Comparison of ENCODE assay signal across 39 cellular contexts in genomic region chr2:187627153-187627552, GRCh38.
"Had no signal": no experiment of that assay in that cellular context is flagged by ENCODE, and none has a peak within 500 bp of the region (broad histone marks: within the 10 kb centered on the region; RNA-seq: fewer than 3 reads in every experiment).

No MANE protein-coding gene starts in this region.

- FAIRE-seq: astrocyte, bronchial epithelial cell, colon had no signal

- H3K4me3 ChIP-seq: adrenal gland, ascending aorta, body of pancreas, breast epithelium, cardiac muscle cell had no signal

- H3K4me3 Mint-ChIP-seq: activated naive CD4-positive, alpha-beta T cell treated with anti-CD3 and anti-CD28 coated beads for 36 hours; activated naive CD4-positive, alpha-beta T cell treated with anti-CD3 and anti-CD28 coated beads, Interleukin-2, amount 10 ng/mL, durations not matched to agents 7 days and 5 days; activated naive CD4-positive, alpha-beta T cell treated with anti-CD3 and anti-CD28 coated beads, Interleukin-2, amount 50 U/mL, for 24 hours; activated naive CD8-positive, alpha-beta T cell; activated naive CD8-positive, alpha-beta T cell treated with anti-CD3 and anti-CD28 coated beads for 36 hours; activated naive CD8-positive, alpha-beta T cell treated with anti-CD3 and anti-CD28 coated beads, Interleukin-2, amount 10 ng/mL, durations not matched to agents 7 days and 5 days; activated naive CD8-positive, alpha-beta T cell treated with anti-CD3 and anti-CD28 coated beads, Interleukin-2, amount 50 U/mL, for 24 hours; activated T-cell treated with anti-CD3 and anti-CD28 coated beads, Interleukin-2, amount 50 U/mL, for 24 hours; activated T-cell treated with anti-CD3 and anti-CD28 coated beads, Interleukin-2, amount 50 U/mL, for 4 hours; activated T-cell treated with anti-CD3 and anti-CD28 coated beads, Interleukin-2, amount 50 U/mL, for 72 hours; activated T-helper 17 cell treated with anti-CD3 and anti-CD28 coated beads, Interleukin-2, amount 50 U/mL, for 72 hours; brain; central memory CD8-positive, alpha-beta T cell had no signal

- DNase-seq: activated effector memory CD4-positive, alpha-beta T cell treated with anti-CD3 and anti-CD28 coated beads, Interleukin-2, amount 50 U/mL, for 16 hours; activated effector memory CD4-positive, alpha-beta T cell treated with Interleukin-2 at 50 U/mL for 16 hours; activated gamma-delta T cell; activated gamma-delta T cell treated with Interleukin-2 at 50 U/mL for 16 hours; activated naive CD4-positive, alpha-beta T cell; activated naive CD4-positive, alpha-beta T cell treated with anti-CD3 and anti-CD28 coated beads for 36 hours; activated naive CD4-positive, alpha-beta T cell treated with anti-CD3 and anti-CD28 coated beads, Interleukin-2, amount 10 ng/mL, durations not matched to agents 7 days and 5 days; activated naive CD4-positive, alpha-beta T cell treated with anti-CD3 and anti-CD28 coated beads, Interleukin-2, amount 50 U/mL, for 16 hours; activated naive CD4-positive, alpha-beta T cell treated with Interleukin-2 at 50 U/mL for 16 hours; activated naive CD8-positive, alpha-beta T cell treated with anti-CD3 and anti-CD28 coated beads for 36 hours; activated naive CD8-positive, alpha-beta T cell treated with anti-CD3 and anti-CD28 coated beads, Interleukin-2, amount 10 ng/mL, durations not matched to agents 7 days and 5 days; activated naive CD8-positive, alpha-beta T cell treated with anti-CD3 and anti-CD28 coated beads, Interleukin-2, amount 50 U/mL, for 24 hours; activated T-cell treated with anti-CD3 and anti-CD28 coated beads, Interleukin-2, amount 50 U/mL, for 24 hours; activated T-cell treated with anti-CD3 and anti-CD28 coated beads, Interleukin-2, amount 50 U/mL, for 4 hours; activated T-cell treated with anti-CD3 and anti-CD28 coated beads, Interleukin-2, amount 50 U/mL, for 48 hours; activated T-cell treated with anti-CD3 and anti-CD28 coated beads, Interleukin-2, amount 50 U/mL, for 72 hours; adrenal gland; amniotic stem cell; amygdala; anterior cingulate cortex; aorta; body of pancreas; brain microvascular endothelial cell; caudate nucleus; central memory CD4-positive, alpha-beta T cell; cerebellar nuclear complex had no signal

- H3K9me3 Mint-ChIP-seq: activated naive CD4-positive, alpha-beta T cell treated with anti-CD3 and anti-CD28 coated beads, Interleukin-2, amount 10 ng/mL, durations not matched to agents 7 days and 5 days; activated naive CD4-positive, alpha-beta T cell treated with anti-CD3 and anti-CD28 coated beads, Interleukin-2, amount 50 U/mL, for 24 hours; activated T-helper 2 cell treated with anti-CD3 and anti-CD28 coated beads, Interferon-gamma antibody, Interleukin-2, Interleukin-4, amounts not matched to agents 10 μg/mL and 5 μg/mL and 100 μg/mL, durations not matched to agents 14 hours and 24 hours and 36 hours had no signal

- ATAC-seq: activated naive CD4-positive, alpha-beta T cell treated with anti-CD3 and anti-CD28 coated beads, Interleukin-2, amount 50 U/mL, for 72 hours; activated naive CD8-positive, alpha-beta T cell treated with anti-CD3 and anti-CD28 coated beads, Interleukin-2, amount 50 U/mL, for 24 hours; activated T-cell treated with anti-CD3 and anti-CD28 coated beads, Interleukin-2, amount 50 U/mL, for 4 hours; activated T-cell treated with anti-CD3 and anti-CD28 coated beads, Interleukin-2, amount 50 U/mL, for 72 hours; activated T-helper 17 cell treated with anti-CD3 and anti-CD28 coated beads, Interleukin-2, amount 50 U/mL, for 72 hours; body of pancreas had no signal

- H3K27me3 Mint-ChIP-seq: activated naive CD4-positive, alpha-beta T cell treated with anti-CD3 and anti-CD28 coated beads, Interleukin-2, amount 10 ng/mL, durations not matched to agents 7 days and 5 days; activated naive CD4-positive, alpha-beta T cell treated with anti-CD3 and anti-CD28 coated beads, Interleukin-2, amount 50 U/mL, for 24 hours; activated naive CD8-positive, alpha-beta T cell; activated naive CD8-positive, alpha-beta T cell treated with anti-CD3 and anti-CD28 coated beads for 36 hours; activated naive CD8-positive, alpha-beta T cell treated with anti-CD3 and anti-CD28 coated beads, Interleukin-2, amount 10 ng/mL, durations not matched to agents 7 days and 5 days; activated naive CD8-positive, alpha-beta T cell treated with anti-CD3 and anti-CD28 coated beads, Interleukin-2, amount 50 U/mL, for 24 hours; activated T-cell treated with anti-CD3 and anti-CD28 coated beads, Interleukin-2, amount 50 U/mL, for 24 hours; activated T-helper 17 cell treated with anti-CD3 and anti-CD28 coated beads, Interleukin-2, amount 50 U/mL, for 72 hours; brain; central memory CD8-positive, alpha-beta T cell had no signal

- H3K36me3 ChIP-seq: adrenal gland, ascending aorta, brain microvascular endothelial cell, breast epithelium, cardiac muscle cell had no signal

- H3K9me3 ChIP-seq: adrenal gland, body of pancreas had no signal

- H3K4me1 Mint-ChIP-seq: activated naive CD4-positive, alpha-beta T cell treated with anti-CD3 and anti-CD28 coated beads, Interleukin-2, amount 10 ng/mL, durations not matched to agents 7 days and 5 days; activated naive CD4-positive, alpha-beta T cell treated with anti-CD3 and anti-CD28 coated beads, Interleukin-2, amount 50 U/mL, for 24 hours; activated naive CD8-positive, alpha-beta T cell treated with anti-CD3 and anti-CD28 coated beads for 36 hours; activated naive CD8-positive, alpha-beta T cell treated with anti-CD3 and anti-CD28 coated beads, Interleukin-2, amount 10 ng/mL, durations not matched to agents 7 days and 5 days; activated naive CD8-positive, alpha-beta T cell treated with anti-CD3 and anti-CD28 coated beads, Interleukin-2, amount 50 U/mL, for 24 hours; activated T-helper 17 cell treated with anti-CD3 and anti-CD28 coated beads, Interleukin-2, amount 50 U/mL, for 72 hours; brain; central memory CD8-positive, alpha-beta T cell had no signal

- H3K4me1 ChIP-seq: adrenal gland, ascending aorta, body of pancreas, breast epithelium had no signal

- H3K27me3 ChIP-seq: adrenal gland, ascending aorta, body of pancreas, brain microvascular endothelial cell, breast epithelium, cardiac muscle cell had no signal

- H3K27ac Mint-ChIP-seq: activated naive CD4-positive, alpha-beta T cell treated with anti-CD3 and anti-CD28 coated beads for 36 hours; activated naive CD4-positive, alpha-beta T cell treated with anti-CD3 and anti-CD28 coated beads, Interleukin-2, amount 10 ng/mL, durations not matched to agents 7 days and 5 days; activated naive CD4-positive, alpha-beta T cell treated with anti-CD3 and anti-CD28 coated beads, Interleukin-2, amount 50 U/mL, for 24 hours; activated naive CD4-positive, alpha-beta T cell treated with anti-CD3 and anti-CD28 coated beads, Interleukin-2, amount 50 U/mL, for 72 hours; activated naive CD8-positive, alpha-beta T cell; activated naive CD8-positive, alpha-beta T cell treated with anti-CD3 and anti-CD28 coated beads for 36 hours; activated naive CD8-positive, alpha-beta T cell treated with anti-CD3 and anti-CD28 coated beads, Interleukin-2, amount 10 ng/mL, durations not matched to agents 7 days and 5 days; activated naive CD8-positive, alpha-beta T cell treated with anti-CD3 and anti-CD28 coated beads, Interleukin-2, amount 50 U/mL, for 24 hours; activated T-cell treated with anti-CD3 and anti-CD28 coated beads, Interleukin-2, amount 50 U/mL, for 24 hours; activated T-cell treated with anti-CD3 and anti-CD28 coated beads, Interleukin-2, amount 50 U/mL, for 72 hours; activated T-helper 17 cell treated with anti-CD3 and anti-CD28 coated beads, Interleukin-2, amount 50 U/mL, for 72 hours; activated T-helper 2 cell treated with anti-CD3 and anti-CD28 coated beads, Interferon-gamma antibody, Interleukin-2, Interleukin-4, amounts not matched to agents 10 μg/mL and 5 μg/mL and 100 μg/mL, durations not matched to agents 14 hours and 24 hours and 36 hours; brain had no signal

- H3K36me3 Mint-ChIP-seq: activated naive CD4-positive, alpha-beta T cell treated with anti-CD3 and anti-CD28 coated beads, Interleukin-2, amount 10 ng/mL, durations not matched to agents 7 days and 5 days; activated naive CD4-positive, alpha-beta T cell treated with anti-CD3 and anti-CD28 coated beads, Interleukin-2, amount 50 U/mL, for 24 hours; activated naive CD8-positive, alpha-beta T cell; activated naive CD8-positive, alpha-beta T cell treated with anti-CD3 and anti-CD28 coated beads for 36 hours; activated naive CD8-positive, alpha-beta T cell treated with anti-CD3 and anti-CD28 coated beads, Interleukin-2, amount 10 ng/mL, durations not matched to agents 7 days and 5 days had no signal

- H3K27ac ChIP-seq: adrenal gland, ascending aorta, body of pancreas, brain microvascular endothelial cell, breast epithelium, cardiac muscle cell had no signal
